In the genomic region with DNA sequence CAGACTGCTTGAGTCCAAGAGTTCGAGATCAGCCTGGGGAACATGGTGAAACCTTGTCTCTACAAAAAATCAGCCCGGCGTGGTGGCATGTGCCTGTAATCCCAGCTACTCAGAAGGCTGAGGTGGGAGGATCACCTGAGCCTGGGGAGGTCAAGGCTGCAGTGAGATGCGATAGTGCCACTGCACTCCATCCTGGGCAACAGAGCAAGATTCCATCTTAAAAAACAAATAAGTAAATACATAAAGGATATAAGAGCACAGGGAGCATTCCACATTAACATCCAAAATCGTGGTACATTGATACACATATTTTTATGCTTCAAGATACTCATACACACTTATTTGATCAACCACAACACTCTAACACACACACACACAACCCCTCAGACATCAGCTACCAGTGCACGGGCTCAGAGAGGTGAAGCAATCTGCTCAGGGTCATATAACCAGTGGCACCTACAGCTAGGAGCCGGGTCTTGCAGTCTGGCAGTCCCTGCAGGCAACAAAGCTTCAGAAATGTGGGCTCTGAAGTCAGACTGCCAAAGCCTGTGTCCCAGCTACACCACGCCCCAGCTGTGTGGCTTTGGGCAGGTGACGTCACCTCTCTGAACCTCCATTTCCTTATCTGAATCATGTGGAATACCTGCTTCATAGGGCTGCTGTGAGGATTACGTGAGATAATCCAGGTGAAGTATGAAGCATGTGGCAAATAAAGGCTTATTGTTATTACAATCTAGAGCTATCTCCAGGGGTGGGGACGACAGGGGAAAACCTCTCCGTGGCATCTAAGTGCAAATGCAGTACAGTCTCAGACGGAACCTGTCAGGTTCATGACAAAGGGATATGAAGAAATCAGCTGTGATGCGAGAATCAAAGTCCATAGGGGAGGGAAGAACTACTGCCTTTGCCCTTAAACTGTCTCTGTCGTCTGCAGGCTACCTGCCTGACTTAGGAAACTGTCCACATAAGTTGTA, we compare ENCODE assay signal across 11 cellular contexts. TPM values are rescaled to one million over a fixed set of nuclear protein-coding genes. Genes with fewer than 3 reads are reported as not detected.
DNase-seq lines count a peak whose midpoint lies in the region; ATAC-seq and TF ChIP-seq lines count a peak whose summit lies in the region.
"Had no signal": no experiment of that assay in that cellular context is flagged by ENCODE, and none has a peak within 500 bp of the region (broad histone marks: within the 10 kb centered on the region; RNA-seq: fewer than 3 reads in every experiment).

No MANE protein-coding gene starts in this region.

- DNase-seq in HT-29 (ENCODE audit: low spot score): peak; percentile 93
- peak; percentile 93 for DNase-seq in activated CD4-positive, alpha-beta T cell treated with anti-CD3 and anti-CD28 coated beads, Interleukin-2, amount 10 ng/mL, durations not matched to agents 24 days and 14 days
- DNase-seq in endodermal cell: peak; percentile 79
- DNase-seq in stimulated activated CD4-positive, alpha-beta T cell treated with anti-CD3 and anti-CD28 coated beads, TNF-alpha, amount 100 ng/mL, for 4 hours (ENCODE audit: low read depth in 3 of 3): peak in 2 of 3 experiments; percentile 40 to 64
- no peak for DNase-seq in aorta
- no peak for DNase-seq in NCI-H748 (lab: John Stamatoyannopoulos, UW; ENCODE audit: unreplicated experiment)
- no peak for DNase-seq in NCI-H1436 (lab: John Stamatoyannopoulos, UW)
- DNase-seq: NCI-H1105 treated with DMSO at 0.1 percent for 48 hours had no signal

- no peaks in the 10 kb centered on the region for H3K9me3 Mint-ChIP-seq in activated CD4-positive, alpha-beta T cell treated with anti-CD3 and anti-CD28 coated beads, Interleukin-2, amount 10 ng/mL, durations not matched to agents 24 days and 14 days
- no peaks in the 10 kb centered on the region for H3K9me3 Mint-ChIP-seq in endodermal cell
- H3K9me3 Mint-ChIP-seq: dendritic cell treated with granulocyte-macrophage colony-stimulating factor and Interleukin-4, amounts not matched to agents 40 ng/mL and 50 ng/mL, for 4 days had no signal

- peaks cover 36% of the 10 kb centered on the region for H3K27me3 ChIP-seq in endodermal cell (ENCODE audit: control insufficient read depth, insufficient read depth, low read length, poor library complexity, severe bottlenecking)
- no peaks in the 10 kb centered on the region for H3K27me3 ChIP-seq in aorta (ENCODE audit: control insufficient read depth in 1 of 2, insufficient read depth in 2 of 2, low read length in 1 of 2)

- H3K9me3 ChIP-seq in endodermal cell (ENCODE audit: control insufficient read depth, low read length) (no peaks in the 10 kb centered on the region), aorta (ENCODE audit: control insufficient read depth, low read length) (no peaks in the 10 kb centered on the region)

- ATAC-seq in aorta (ENCODE audit: low FRiP score) (no peak), GM21381 (IDR thresholded peaks at IDR 0.05; ENCODE audit: unreplicated experiment) (no peak)

- H3K36me3 ChIP-seq in endodermal cell (ENCODE audit: control insufficient read depth, insufficient read depth, low read length) (no peaks in the 10 kb centered on the region), aorta (ENCODE audit: control insufficient read depth in 1 of 2, insufficient read depth in 2 of 2, low read length in 1 of 2) (no peaks in the 10 kb centered on the region)

- H3K4me3 ChIP-seq in endodermal cell (ENCODE audit: low read length): no peak overlapping the region
- H3K4me3 ChIP-seq in aorta (ENCODE audit: low read length in 2 of 2): no peak overlapping the region

- peak overlapping the region; percentile 77 for H3K4me3 Mint-ChIP-seq in activated CD4-positive, alpha-beta T cell treated with anti-CD3 and anti-CD28 coated beads, Interleukin-2, amount 10 ng/mL, durations not matched to agents 24 days and 14 days
- peak overlapping the region; percentile 62 for H3K4me3 Mint-ChIP-seq in endodermal cell
- H3K4me3 Mint-ChIP-seq: dendritic cell treated with granulocyte-macrophage colony-stimulating factor and Interleukin-4, amounts not matched to agents 40 ng/mL and 50 ng/mL, for 4 days had no signal

- H3K27ac ChIP-seq in endodermal cell (ENCODE audit: low read depth, low read length) (no peak overlapping the region), aorta (ENCODE audit: low read depth in 1 of 2, low read length in 2 of 2) (no peak overlapping the region)
- H3K27ac ChIP-seq: parathyroid adenoma had no signal

- peaks cover 14% of the 10 kb centered on the region for H3K27me3 Mint-ChIP-seq in activated CD4-positive, alpha-beta T cell treated with anti-CD3 and anti-CD28 coated beads, Interleukin-2, amount 10 ng/mL, durations not matched to agents 24 days and 14 days
- peaks cover 60% of the 10 kb centered on the region for H3K27me3 Mint-ChIP-seq in endodermal cell (ENCODE audit: insufficient read depth)

- H3K4me1 ChIP-seq in endodermal cell (ENCODE audit: control insufficient read depth, insufficient read depth, low read length) (peaks cover 4% of the 10 kb centered on the region), aorta (ENCODE audit: control insufficient read depth in 1 of 2, insufficient read depth in 2 of 2, low read length in 2 of 2) (no peaks in the 10 kb centered on the region)
- H3K4me1 ChIP-seq: parathyroid adenoma had no signal

- TF ChIP-seq CTCF in endodermal cell (conservative IDR thresholded peaks at IDR 0.05): no peak

- WGBS in endodermal cell (ENCODE audit: insufficient coverage in 1 of 2, insufficient read length in 1 of 2), 2 experiments: 67 to 71% methylated on average over 13 to 15 of the region's 15 CpGs
- WGBS in aorta, 2 donors: 52% methylated on average over 15 of the region's 15 CpGs

- H3K27ac Mint-ChIP-seq in activated CD4-positive, alpha-beta T cell treated with anti-CD3 and anti-CD28 coated beads, Interleukin-2, amount 10 ng/mL, durations not matched to agents 24 days and 14 days: peak overlapping the region; percentile 36
- no peak overlapping the region for H3K27ac Mint-ChIP-seq in endodermal cell
- H3K27ac Mint-ChIP-seq: dendritic cell treated with granulocyte-macrophage colony-stimulating factor and Interleukin-4, amounts not matched to agents 40 ng/mL and 50 ng/mL, for 4 days had no signal

- peaks cover 42% of the 10 kb centered on the region for H3K4me1 Mint-ChIP-seq in activated CD4-positive, alpha-beta T cell treated with anti-CD3 and anti-CD28 coated beads, Interleukin-2, amount 10 ng/mL, durations not matched to agents 24 days and 14 days
- peaks cover 17% of the 10 kb centered on the region for H3K4me1 Mint-ChIP-seq in endodermal cell

- intact Hi-C loops in activated CD4-positive, alpha-beta T cell treated with anti-CD3 and anti-CD28 coated beads, Interleukin-2, amount 10 ng/mL, durations not matched to agents 24 days and 14 days (cut with micrococcal nuclease): loop anchor here (2.0 kb wide), 1 partner anchor 22 kb away; no protein-coding TSS in a partner anchor
- intact Hi-C loops in aorta (cut with DNase I): no loop called here

- H3K9ac ChIP-seq in endodermal cell (ENCODE audit: extremely low read depth, low read length, poor library complexity, severe bottlenecking): no peak overlapping the region
- H3K9ac ChIP-seq: parathyroid adenoma had no signal

- no peaks in the 10 kb centered on the region for H3K36me3 Mint-ChIP-seq in activated CD4-positive, alpha-beta T cell treated with anti-CD3 and anti-CD28 coated beads, Interleukin-2, amount 10 ng/mL, durations not matched to agents 24 days and 14 days (ENCODE audit: low read depth)
- no peaks in the 10 kb centered on the region for H3K36me3 Mint-ChIP-seq in endodermal cell (ENCODE audit: low read depth)

RNA-seq across cellular contexts. Expression of a gene that starts 4.8 kb away (rescaled TPM):
- total RNA-seq in HT-29 (2014; rRNA removed; shearing (Covaris generic)): 32.7 and 49.4 TPM in 2 replicates
- total RNA-seq in activated CD4-positive, alpha-beta T cell treated with anti-CD3 and anti-CD28 coated beads, Interleukin-2, amount 10 ng/mL, durations not matched to agents 24 days and 14 days: 1.1 and 1.4 TPM in 2 replicates
- total RNA-seq in endodermal cell: 10 to 100 TPM in 1 of 2 donors, 1 to 10 TPM in 1; 9.0 to 15.1 TPM
- polyA plus RNA-seq in endodermal cell (2013, experiment 1 of 2): 5.9 TPM
- 4.4 TPM for polyA plus RNA-seq in endodermal cell (2013, experiment 2 of 2)
- total RNA-seq in aorta: under 1 TPM in 1 of 2 donors, not detected in 1; 0.27 TPM
- 1 to 10 TPM in 1 of 2 donors, under 1 TPM in 1; 0.05 to 6.4 TPM for polyA plus RNA-seq in aorta

RNA-seq across cellular contexts. Expression of a gene that starts 13.9 kb away (rescaled TPM):
- not detected in 2 replicates for total RNA-seq in HT-29 (2014; rRNA removed; shearing (Covaris generic))
- not detected in 2 replicates for total RNA-seq in activated CD4-positive, alpha-beta T cell treated with anti-CD3 and anti-CD28 coated beads, Interleukin-2, amount 10 ng/mL, durations not matched to agents 24 days and 14 days
- total RNA-seq in endodermal cell (not detected), aorta (under 1 TPM; 0.24 to 0.65 TPM)
- polyA plus RNA-seq in endodermal cell (2013, experiment 1 of 2): not detected
- polyA plus RNA-seq in endodermal cell (2013, experiment 2 of 2): not detected
- under 1 TPM in 1 of 2 donors, not detected in 1; 0.87 TPM for polyA plus RNA-seq in aorta

RNA-seq across cellular contexts. Expression of a gene that starts 40.9 kb away (rescaled TPM):
- 1.5 and 2.1 TPM in 2 replicates for total RNA-seq in HT-29 (2014; rRNA removed; shearing (Covaris generic))
- total RNA-seq in activated CD4-positive, alpha-beta T cell treated with anti-CD3 and anti-CD28 coated beads, Interleukin-2, amount 10 ng/mL, durations not matched to agents 24 days and 14 days: 295 and 297 TPM in 2 replicates
- total RNA-seq in endodermal cell (1 to 10 TPM; 3.7 to 4.4 TPM), aorta (10 to 100 TPM; 12.0 to 14.7 TPM)
- polyA plus RNA-seq in endodermal cell (2013, experiment 1 of 2): 0.82 TPM
- polyA plus RNA-seq in endodermal cell (2013, experiment 2 of 2): not detected
- 10 to 100 TPM in 1 of 2 donors, 1 to 10 TPM in 1; 8.3 to 31.4 TPM for polyA plus RNA-seq in aorta

RNA-seq across cellular contexts. Expression of a gene that starts 51.9 kb away (rescaled TPM):
- total RNA-seq in HT-29 (2014; rRNA removed; shearing (Covaris generic)): not detected in 2 replicates
- total RNA-seq in activated CD4-positive, alpha-beta T cell treated with anti-CD3 and anti-CD28 coated beads, Interleukin-2, amount 10 ng/mL, durations not matched to agents 24 days and 14 days: not detected in 2 replicates
- total RNA-seq in endodermal cell: 1,000 to 10,000 TPM in 1 of 2 donors, 100 to 1,000 TPM in 1; 867 to 1,041 TPM
- 195 TPM for polyA plus RNA-seq in endodermal cell (2013, experiment 1 of 2)
- polyA plus RNA-seq in endodermal cell (2013, experiment 2 of 2): 199 TPM
- not detected for total RNA-seq in aorta
- not detected for polyA plus RNA-seq in aorta

RNA-seq across cellular contexts. Expression of a gene that starts 52.3 kb away (rescaled TPM):
- total RNA-seq in HT-29 (2014; rRNA removed; shearing (Covaris generic)): 22.0 and 26.8 TPM in 2 replicates
- 17.1 and 19.0 TPM in 2 replicates for total RNA-seq in activated CD4-positive, alpha-beta T cell treated with anti-CD3 and anti-CD28 coated beads, Interleukin-2, amount 10 ng/mL, durations not matched to agents 24 days and 14 days
- total RNA-seq in endodermal cell (10 to 100 TPM; 24.3 to 30.3 TPM), aorta (10 to 100 TPM; 14.6 to 33.9 TPM)
- 18.5 TPM for polyA plus RNA-seq in endodermal cell (2013, experiment 1 of 2)
- polyA plus RNA-seq in endodermal cell (2013, experiment 2 of 2): 19.1 TPM
- 10 to 100 TPM; 11.6 to 46.8 TPM for polyA plus RNA-seq in aorta

Comparison
In these comparisons a context has a peak if more than half of its experiments do, and no peak if none do; other contexts are left out.
1. DNase-seq: peak in HT-29 (single experiment), activated CD4-positive, alpha-beta T cell treated with anti-CD3 and anti-CD28 coated beads, Interleukin-2, amount 10 ng/mL, durations not matched to agents 24 days and 14 days (single experiment), endodermal cell (single experiment) and stimulated activated CD4-positive, alpha-beta T cell treated with anti-CD3 and anti-CD28 coated beads, TNF-alpha, amount 100 ng/mL, for 4 hours (2 of 3); none in aorta (0 of 2), NCI-H748 (single experiment) and NCI-H1436 (single experiment).
2. RNA of a gene that starts 40.9 kb away (total RNA-seq): 295 to 297 TPM in activated CD4-positive, alpha-beta T cell treated with anti-CD3 and anti-CD28 coated beads, Interleukin-2, amount 10 ng/mL, durations not matched to agents 24 days and 14 days; 12.0 to 14.7 TPM in aorta, 3.7 to 4.4 TPM in endodermal cell and 1.5 to 2.1 TPM in HT-29; every median in the first group is over 10 times any median in the second.